Comparison of ENCODE assay signal across 8 cellular contexts in the genomic region with DNA sequence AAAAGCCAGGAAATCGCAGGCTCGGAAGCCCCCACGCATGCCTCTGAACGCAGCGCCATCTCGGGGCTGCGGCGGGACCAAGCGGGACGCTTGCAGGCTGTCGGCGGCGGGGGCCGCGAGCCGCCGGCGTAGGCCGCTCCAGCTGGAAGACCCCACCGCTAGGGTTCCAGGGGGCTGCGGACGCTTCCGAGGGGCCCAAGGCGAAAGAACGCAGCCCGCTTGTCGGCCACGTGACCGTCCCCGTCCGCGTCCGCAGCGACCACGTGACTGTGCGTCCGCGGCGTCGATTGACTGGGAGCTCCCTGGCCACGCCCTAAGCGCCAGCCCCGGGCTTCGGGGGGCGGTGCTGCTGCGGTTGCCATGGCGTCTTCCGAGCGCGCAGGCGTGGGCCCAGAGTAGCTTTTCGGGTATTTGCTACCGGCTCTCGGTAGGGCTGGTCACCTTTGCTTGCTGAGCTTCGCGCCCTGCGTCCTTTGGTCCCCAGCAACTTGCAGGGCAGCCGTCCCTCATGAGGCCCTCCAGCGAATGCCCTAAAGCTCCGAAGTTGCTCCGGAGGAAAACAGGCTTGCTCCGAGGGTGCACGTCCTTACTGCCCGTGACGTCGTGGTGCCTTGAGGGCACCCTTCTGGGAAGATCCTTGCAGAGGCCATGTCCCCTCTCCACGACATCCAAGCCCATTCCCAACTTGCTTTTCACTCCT.
DNase-seq lines count a peak whose midpoint lies in the region; ATAC-seq and TF ChIP-seq lines count a peak whose summit lies in the region.

No MANE protein-coding gene starts in this region.

- peak overlapping the region; percentile 100 for H3K27ac Mint-ChIP-seq in T-helper 1 cell treated with Interleukin-12 subunit alpha and Interleukin-12 subunit beta and Interleukin-4 antibody, amounts not matched to agents 30 μg/mL and 1 μg/mL, for 36 hours
- no peak overlapping the region for H3K27ac Mint-ChIP-seq in nephron progenitor cell

- peaks cover 0 to 4% of the 10 kb centered on the region in 2 donors for H3K9me3 ChIP-seq in right atrium auricular region

- H3K36me3 ChIP-seq in right atrium auricular region, result no peaks in the 10 kb centered on the region

- H3K4me3 ChIP-seq in right atrium auricular region, result peak overlapping the region; percentile 78

- H3K27me3 ChIP-seq in right atrium auricular region, result no peaks in the 10 kb centered on the region

- H3K27ac ChIP-seq in right atrium auricular region, result peak overlapping the region; percentile 94 to 99

- H3K4me1 Mint-ChIP-seq in T-helper 1 cell treated with Interleukin-12 subunit alpha and Interleukin-12 subunit beta and Interleukin-4 antibody, amounts not matched to agents 30 μg/mL and 1 μg/mL, for 36 hours (ENCODE audit: low read depth), result peaks cover 24% of the 10 kb centered on the region
- peaks cover 39% of the 10 kb centered on the region for H3K4me1 Mint-ChIP-seq in nephron progenitor cell

- peak; percentile 87 for ATAC-seq in HG02870 (IDR thresholded peaks at IDR 0.05; ENCODE audit: unreplicated experiment)

- H3K4me1 ChIP-seq in right atrium auricular region, result peaks cover 0 to 24% of the 10 kb centered on the region in 2 donors

- no peaks in the 10 kb centered on the region for H3K9me3 Mint-ChIP-seq in T-helper 1 cell treated with Interleukin-12 subunit alpha and Interleukin-12 subunit beta and Interleukin-4 antibody, amounts not matched to agents 30 μg/mL and 1 μg/mL, for 36 hours
- peaks cover 8% of the 10 kb centered on the region for H3K9me3 Mint-ChIP-seq in nephron progenitor cell

- no peaks in the 10 kb centered on the region for H3K36me3 Mint-ChIP-seq in T-helper 1 cell treated with Interleukin-12 subunit alpha and Interleukin-12 subunit beta and Interleukin-4 antibody, amounts not matched to agents 30 μg/mL and 1 μg/mL, for 36 hours (ENCODE audit: low read depth)
- no peaks in the 10 kb centered on the region for H3K36me3 Mint-ChIP-seq in nephron progenitor cell (ENCODE audit: low read depth)

- DNase-seq in NCI-H1436 treated with DMSO at 0.1 percent for 48 hours (lab: John Stamatoyannopoulos, UW), result peak; percentile 69
- peak; percentile 49 to 97 (median 88) for DNase-seq in amygdala (lab: John Stamatoyannopoulos, UW)
- DNase-seq in right atrium auricular region (ENCODE audit: low spot score), result peak; percentile 94
- DNase-seq in renal cortical epithelial cell (ENCODE audit: low read depth), result peak; percentile 82
- DNase-seq in nephron progenitor cell, result no peak

- peak overlapping the region; percentile 93 for H3K4me3 Mint-ChIP-seq in T-helper 1 cell treated with Interleukin-12 subunit alpha and Interleukin-12 subunit beta and Interleukin-4 antibody, amounts not matched to agents 30 μg/mL and 1 μg/mL, for 36 hours
- no peak overlapping the region for H3K4me3 Mint-ChIP-seq in nephron progenitor cell

- peak in 1 of 2 donors; percentile 73 for TF ChIP-seq CTCF in right atrium auricular region (IDR thresholded peaks at IDR 0.05)
- TF ChIP-seq CTCF in nephron progenitor cell (IDR thresholded peaks at IDR 0.05), result no peak

- TF ChIP-seq POLR2A in GM15510 (IDR thresholded peaks at IDR 0.05; ENCODE audit: borderline replicate concordance, extremely low read depth, insufficient read length), result peak; percentile 84

- H3K27me3 Mint-ChIP-seq in T-helper 1 cell treated with Interleukin-12 subunit alpha and Interleukin-12 subunit beta and Interleukin-4 antibody, amounts not matched to agents 30 μg/mL and 1 μg/mL, for 36 hours (ENCODE audit: low read depth), result peaks cover 2% of the 10 kb centered on the region
- H3K27me3 Mint-ChIP-seq in nephron progenitor cell (ENCODE audit: low read depth, poor library complexity), result peaks cover 46% of the 10 kb centered on the region
